ENCODE assay signal across 8 cellular contexts in genomic region chr6:158231551-158232444, GRCh38.
DNase-seq lines count a peak whose midpoint lies in the region; ATAC-seq and TF ChIP-seq lines count a peak whose summit lies in the region.

No MANE protein-coding gene starts in this region.

- peak overlapping the region; percentile 99 for H3K27ac Mint-ChIP-seq in chondrocyte (ENCODE audit: unreplicated experiment)

- peak overlapping the region; percentile 91 for H3K27ac ChIP-seq in layer of hippocampus (ENCODE audit: low read depth, low read length)

- no peaks in the 10 kb centered on the region for H3K36me3 Mint-ChIP-seq in chondrocyte (ENCODE audit: low read depth)

- H3K27me3 Mint-ChIP-seq in chondrocyte (ENCODE audit: low read depth), result no peaks in the 10 kb centered on the region

- H3K4me3 Mint-ChIP-seq in chondrocyte (ENCODE audit: unreplicated experiment), result peak overlapping the region; percentile 89

- H3K4me1 Mint-ChIP-seq in chondrocyte (ENCODE audit: low read depth), result peaks cover 38% of the 10 kb centered on the region

- ATAC-seq in HG02884 (IDR thresholded peaks at IDR 0.05; ENCODE audit: unreplicated experiment), result peak; percentile 59

- no peaks in the 10 kb centered on the region for H3K27me3 ChIP-seq in layer of hippocampus (ENCODE audit: control insufficient read depth, insufficient read depth, low read length)

- DNase-seq in NCI-H2081 (lab: John Stamatoyannopoulos, UW) (peak; percentile 50 to 59), NCI-H2081 treated with DMSO at 0.1 percent for 48 hours (lab: John Stamatoyannopoulos, UW) (no peak), NCI-H2196 (lab: John Stamatoyannopoulos, UW; ENCODE audit: unreplicated experiment) (peak; percentile 54), chondrocyte (ENCODE audit: low spot score) (peak; percentile 91)
- DNase-seq in activated CD4-positive, CD25-positive, alpha-beta regulatory T cell treated with anti-CD3 and anti-CD28 coated beads, Interleukin-2, amount 50 U/mL, for 72 hours, result peak; percentile 83
- peak; percentile 67 for DNase-seq in stimulated activated CD4-positive, alpha-beta T cell treated with anti-CD3 and anti-CD28 coated beads, Interleukin-1b, Interleukin-23, amount 100 ng/mL, for 48 hours

- peak; percentile 14 for TF ChIP-seq CTCF in chondrocyte (IDR thresholded peaks at IDR 0.05)

- no peaks in the 10 kb centered on the region for H3K9me3 Mint-ChIP-seq in chondrocyte (ENCODE audit: low read depth)
